Comparison of ENCODE assay signal across 10 cellular contexts in genomic region chr12:6548556-6549378, GRCh38. TPM values are rescaled to one million over a fixed set of nuclear protein-coding genes. Genes with fewer than 3 reads are reported as not detected.
DNase-seq lines count a peak whose midpoint lies in the region; ATAC-seq and TF ChIP-seq lines count a peak whose summit lies in the region.
"Had no signal": no experiment of that assay in that cellular context is flagged by ENCODE, and none has a peak within 500 bp of the region (broad histone marks: within the 10 kb centered on the region; RNA-seq: fewer than 3 reads in every experiment).

No MANE protein-coding gene starts in this region.

- POLR2A ChIA-PET in WTC11 (lab: Charles Lee), result no interaction called here

- H3K4me3 ChIP-seq in fibroblast of villous mesenchyme (ENCODE audit: low read depth, low read length), result no peak overlapping the region
- H3K4me3 ChIP-seq in skin epidermis, result no peak overlapping the region

- H3K27ac ChIP-seq in skin epidermis, result peak overlapping the region in 16 of 21 experiments; percentile 3 to 92 (median 72)

- H3K9me3 Mint-ChIP-seq in WTC11, result no peaks in the 10 kb centered on the region
- H3K9me3 Mint-ChIP-seq: activated naive CD4-positive, alpha-beta T cell treated with anti-CD3 and anti-CD28 coated beads, Interleukin-2, amount 10 ng/mL, durations not matched to agents 7 days and 5 days; IgD-negative memory B cell had no signal

- peaks cover 17% of the 10 kb centered on the region for H3K4me1 Mint-ChIP-seq in WTC11

- TF ChIP-seq CTCF in WTC11 (IDR thresholded peaks at IDR 0.05) (no peak), fibroblast of villous mesenchyme (IDR thresholded peaks at IDR 0.05; ENCODE audit: insufficient read depth, low read depth, low read length) (no peak)

- CTCF ChIA-PET in WTC11 (lab: Charles Lee), result interaction anchor here (1.1 to 13.4 kb wide), 2 partner anchors 10 kb away, joined by 5 to 195 read pairs; no protein-coding TSS in a partner anchor

- H3K27me3 Mint-ChIP-seq in WTC11 (ENCODE audit: low read depth), result no peaks in the 10 kb centered on the region; the same call in 1 of the 2 replicates
- H3K27me3 Mint-ChIP-seq: activated naive CD4-positive, alpha-beta T cell treated with anti-CD3 and anti-CD28 coated beads, Interleukin-2, amount 10 ng/mL, durations not matched to agents 7 days and 5 days; IgD-negative memory B cell had no signal

- H3K36me3 Mint-ChIP-seq in WTC11, result peaks cover 41% of the 10 kb centered on the region

- H3K4me3 Mint-ChIP-seq in WTC11, result no peak overlapping the region
- H3K4me3 Mint-ChIP-seq: activated naive CD4-positive, alpha-beta T cell treated with anti-CD3 and anti-CD28 coated beads, Interleukin-2, amount 10 ng/mL, durations not matched to agents 7 days and 5 days had no signal

- DNase-seq in GM04504 (ENCODE audit: low read depth), result peak; percentile 72
- no peak for DNase-seq in WTC11 (ENCODE audit: low spot score)
- peak; percentile 61 for DNase-seq in fibroblast of villous mesenchyme (ENCODE audit: low read depth)
- no peak for DNase-seq in hippocampal formation (lab: John Stamatoyannopoulos, UW)
- no peak for DNase-seq in activated CD4-positive, alpha-beta T cell treated with anti-CD3 and anti-CD28 coated beads, Interleukin-2, amount 50 U/mL, for 48 hours
- DNase-seq in NCI-H187 treated with DMSO at 0.1 percent for 48 hours (lab: John Stamatoyannopoulos, UW), result no peak
- DNase-seq: activated naive CD4-positive, alpha-beta T cell treated with anti-CD3 and anti-CD28 coated beads, Interleukin-2, amount 10 ng/mL, durations not matched to agents 7 days and 5 days had no signal

- ATAC-seq in WTC11 (no peak), GM18502 (IDR thresholded peaks at IDR 0.05; ENCODE audit: poor library complexity, unreplicated experiment) (no peak)

- peak overlapping the region; percentile 75; the same call in 1 of the 2 replicates for H3K27ac Mint-ChIP-seq in WTC11
- H3K27ac Mint-ChIP-seq: activated naive CD4-positive, alpha-beta T cell treated with anti-CD3 and anti-CD28 coated beads, Interleukin-2, amount 10 ng/mL, durations not matched to agents 7 days and 5 days had no signal

TF ChIP-seq in WTC11, 78 proteins besides CTCF, POLR2A, EP300 and RAD21:
- TF ChIP-seq ZNF121 (CRISPR knock-in tag; IDR thresholded peaks at IDR 0.05), result no peak
- no peak for TF ChIP-seq RELA (CRISPR knock-in tag; IDR thresholded peaks at IDR 0.05; ENCODE audit: borderline replicate concordance)
- TF ChIP-seq, protein P1, sequence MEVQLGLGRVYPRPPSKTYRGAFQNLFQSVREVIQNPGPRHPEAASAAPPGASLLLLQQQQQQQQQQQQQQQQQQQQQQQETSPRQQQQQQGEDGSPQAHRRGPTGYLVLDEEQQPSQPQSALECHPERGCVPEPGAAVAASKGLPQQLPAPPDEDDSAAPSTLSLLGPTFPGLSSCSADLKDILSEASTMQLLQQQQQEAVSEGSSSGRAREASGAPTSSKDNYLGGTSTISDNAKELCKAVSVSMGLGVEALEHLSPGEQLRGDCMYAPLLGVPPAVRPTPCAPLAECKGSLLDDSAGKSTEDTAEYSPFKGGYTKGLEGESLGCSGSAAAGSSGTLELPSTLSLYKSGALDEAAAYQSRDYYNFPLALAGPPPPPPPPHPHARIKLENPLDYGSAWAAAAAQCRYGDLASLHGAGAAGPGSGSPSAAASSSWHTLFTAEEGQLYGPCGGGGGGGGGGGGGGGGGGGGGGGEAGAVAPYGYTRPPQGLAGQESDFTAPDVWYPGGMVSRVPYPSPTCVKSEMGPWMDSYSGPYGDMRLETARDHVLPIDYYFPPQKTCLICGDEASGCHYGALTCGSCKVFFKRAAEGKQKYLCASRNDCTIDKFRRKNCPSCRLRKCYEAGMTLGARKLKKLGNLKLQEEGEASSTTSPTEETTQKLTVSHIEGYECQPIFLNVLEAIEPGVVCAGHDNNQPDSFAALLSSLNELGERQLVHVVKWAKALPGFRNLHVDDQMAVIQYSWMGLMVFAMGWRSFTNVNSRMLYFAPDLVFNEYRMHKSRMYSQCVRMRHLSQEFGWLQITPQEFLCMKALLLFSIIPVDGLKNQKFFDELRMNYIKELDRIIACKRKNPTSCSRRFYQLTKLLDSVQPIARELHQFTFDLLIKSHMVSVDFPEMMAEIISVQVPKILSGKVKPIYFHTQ (CRISPR knock-in tag; IDR thresholded peaks at IDR 0.05), result no peak
- TF ChIP-seq NFYB (CRISPR knock-in tag; conservative IDR thresholded peaks at IDR 0.05; ENCODE audit: low read depth), result no peak
- TF ChIP-seq TCF7 (CRISPR knock-in tag; IDR thresholded peaks at IDR 0.05; ENCODE audit: low read depth), result no peak
- TF ChIP-seq TEAD4 (CRISPR knock-in tag; IDR thresholded peaks at IDR 0.05), result no peak
- TF ChIP-seq ZNF416 (CRISPR knock-in tag; IDR thresholded peaks at IDR 0.05), result no peak
- TF ChIP-seq, protein P2, sequence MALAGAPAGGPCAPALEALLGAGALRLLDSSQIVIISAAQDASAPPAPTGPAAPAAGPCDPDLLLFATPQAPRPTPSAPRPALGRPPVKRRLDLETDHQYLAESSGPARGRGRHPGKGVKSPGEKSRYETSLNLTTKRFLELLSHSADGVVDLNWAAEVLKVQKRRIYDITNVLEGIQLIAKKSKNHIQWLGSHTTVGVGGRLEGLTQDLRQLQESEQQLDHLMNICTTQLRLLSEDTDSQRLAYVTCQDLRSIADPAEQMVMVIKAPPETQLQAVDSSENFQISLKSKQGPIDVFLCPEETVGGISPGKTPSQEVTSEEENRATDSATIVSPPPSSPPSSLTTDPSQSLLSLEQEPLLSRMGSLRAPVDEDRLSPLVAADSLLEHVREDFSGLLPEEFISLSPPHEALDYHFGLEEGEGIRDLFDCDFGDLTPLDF (CRISPR knock-in tag; IDR thresholded peaks at IDR 0.05), result no peak
- TF ChIP-seq RORB (CRISPR knock-in tag; IDR thresholded peaks at IDR 0.05), result no peak
- TF ChIP-seq GABPB1 (CRISPR knock-in tag; IDR thresholded peaks at IDR 0.05), result no peak

RNA-seq across cellular contexts. Expression of gene IFFO1, which starts 7.1 kb away (rescaled TPM):
- total RNA-seq in WTC11 (2021), result 14.1 to 15.4 TPM (median 14.5 TPM) in 3 replicates
- 9.9 and 11.9 TPM in 2 replicates for total RNA-seq in fibroblast of villous mesenchyme

RNA-seq across cellular contexts. Expression of gene GAPDH, which starts 14.4 kb away (rescaled TPM):
- total RNA-seq in WTC11 (2021) (4,276 to 4,694 TPM (median 4,682 TPM) in 3 replicates), fibroblast of villous mesenchyme (6,118 and 7,175 TPM in 2 replicates)

RNA-seq across cellular contexts. Expression of gene NOP2, which starts 19.3 kb away (rescaled TPM):
- total RNA-seq in WTC11 (2021), result 68.4 to 79.4 TPM (median 72.4 TPM) in 3 replicates
- 25.4 and 26.8 TPM in 2 replicates for total RNA-seq in fibroblast of villous mesenchyme

RNA-seq across cellular contexts. Expression of gene NCAPD2, which starts 54.9 kb away (rescaled TPM):
- 131 to 141 TPM (median 133 TPM) in 3 replicates for total RNA-seq in WTC11 (2021)
- 40.6 and 52.7 TPM in 2 replicates for total RNA-seq in fibroblast of villous mesenchyme

RNA-seq across cellular contexts. Expression of gene MRPL51, which starts 55.7 kb away (rescaled TPM):
- total RNA-seq in WTC11 (2021) (285 to 290 TPM (median 288 TPM) in 3 replicates), fibroblast of villous mesenchyme (86.8 and 101 TPM in 2 replicates)

Comparison
In these comparisons a context has a peak if more than half of its experiments do, and no peak if none do; other contexts are left out.
1. DNase-seq: peak in GM04504 (single experiment) and fibroblast of villous mesenchyme (single experiment); none in WTC11 (single experiment), hippocampal formation (0 of 2), activated CD4-positive, alpha-beta T cell treated with anti-CD3 and anti-CD28 coated beads, Interleukin-2, amount 50 U/mL, for 48 hours (0 of 2) and NCI-H187 treated with DMSO at 0.1 percent for 48 hours (single experiment).